ENCODE assay signal across 2 cellular contexts in genomic region chr7:102888561-102889233, GRCh38.
TF ChIP-seq lines count a peak whose summit lies in the region.

No MANE protein-coding gene starts in this region.

TF ChIP-seq in K562, 482 proteins besides CTCF, POLR2A, EP300 and RAD21 (continued from another document):
- TF ChIP-seq HBP1 (CRISPR knock-in tag; IDR thresholded peaks at IDR 0.05), result no peak
- TF ChIP-seq ZNF316 (IDR thresholded peaks at IDR 0.05), result peak; percentile 42; the same call in 1 of the 2 replicates

TF ChIP-seq in SK-N-SH treated with all-trans-retinoic acid at 6 μM for 48 hours, 23 proteins besides CTCF, POLR2A, EP300 and RAD21 (continued from another document):
- TF ChIP-seq CSDC2 (CRISPR knock-in tag; IDR thresholded peaks at IDR 0.05) (no peak), ISL1 (CRISPR knock-in tag; IDR thresholded peaks at IDR 0.05) (no peak), POU6F1 (CRISPR knock-in tag; IDR thresholded peaks at IDR 0.05; ENCODE audit: borderline replicate concordance, low read depth) (no peak), ZNF70 (CRISPR knock-in tag; IDR thresholded peaks at IDR 0.05) (no peak)
